In the genomic region with DNA sequence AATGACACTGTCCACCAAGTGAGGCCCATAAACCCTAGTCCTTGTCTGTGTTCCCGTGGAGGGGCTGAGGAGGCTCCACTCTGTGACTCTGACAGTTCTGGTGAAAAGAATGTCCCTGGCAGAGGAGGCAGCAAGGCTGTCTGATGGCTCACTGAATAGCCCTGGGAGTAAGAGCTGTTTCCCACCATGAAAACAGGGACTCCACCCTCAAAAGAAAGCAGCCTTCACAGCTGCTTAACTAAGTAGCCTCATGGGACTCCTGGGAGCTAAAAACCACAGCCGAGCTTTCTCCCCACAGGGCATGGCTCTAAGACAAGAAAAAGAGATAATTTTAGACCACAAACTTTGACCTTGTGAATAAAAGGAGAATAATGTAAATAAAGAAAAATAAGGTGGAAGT, we compare ENCODE assay signal across 10 cellular contexts.
DNase-seq lines count a peak whose midpoint lies in the region; TF ChIP-seq lines count a peak whose summit lies in the region.
"Had no signal": no experiment of that assay in that cellular context is flagged by ENCODE, and none has a peak within 500 bp of the region (broad histone marks: within the 10 kb centered on the region; RNA-seq: fewer than 3 reads in every experiment).

No MANE protein-coding gene starts in this region.

- POLR2A ChIA-PET in SK-N-SH (lab: Yijun Ruan, JAX) = no interaction called here

- no peak overlapping the region for H2AFZ ChIP-seq in SK-N-SH (ENCODE audit: low read depth)

- DNase-seq in GM04504 (ENCODE audit: low read depth) (peak; percentile 90), HAP-1 (ENCODE audit: low spot score in 2 of 2) (peak; percentile 69 to 79), T1000 (lab: John Stamatoyannopoulos, UW) (peak; percentile 23), medulla oblongata (ENCODE audit: extremely low spot score) (peak; percentile 11), SK-N-SH (no peak), sigmoid colon (no peak), NCI-H1694 (lab: John Stamatoyannopoulos, UW) (no peak)
- no peak for DNase-seq in stimulated activated CD4-positive, alpha-beta T cell treated with anti-CD3 and anti-CD28 coated beads, Interleukin-2, amount 100 ng/mL, for 24 hours
- DNase-seq: SW 1271 had no signal

- TF ChIP-seq EP300 in SK-N-SH (IDR thresholded peaks at IDR 0.05; ENCODE audit: borderline replicate concordance in 1 of 2, low read depth in 1 of 2, low read length in 1 of 2) (no peak), sigmoid colon (IDR thresholded peaks at IDR 0.05) (no peak)

- H3K9me2 ChIP-seq in SK-N-SH = no peaks in the 10 kb centered on the region

- H3K27ac ChIP-seq in SK-N-SH (ENCODE audit: low read depth in 2 of 2, low read length in 1 of 2) (no peak overlapping the region), sigmoid colon (no peak overlapping the region)
- H3K27ac ChIP-seq: epithelial cell of prostate had no signal

- H3F3A ChIP-seq in SK-N-SH (replicated peaks; ENCODE audit: insufficient read depth) = peaks cover 5% of the 10 kb centered on the region

- no peaks in the 10 kb centered on the region for H3K36me3 ChIP-seq in HAP-1 (replicated peaks)
- no peaks in the 10 kb centered on the region for H3K36me3 ChIP-seq in SK-N-SH (replicated peaks in 1 of 2; ENCODE audit: control insufficient read depth in 1 of 2, insufficient read depth in 2 of 2, low read length in 1 of 2)
- H3K36me3 ChIP-seq in sigmoid colon = no peaks in the 10 kb centered on the region

- in situ Hi-C loops in HAP-1 (cut with MboI; ENCODE audit: low sequenced_read_pairs) = no loop called here

- TF ChIP-seq CTCF in SK-N-SH (IDR thresholded peaks at IDR 0.05) = no peak
- no peak for TF ChIP-seq CTCF in sigmoid colon (IDR thresholded peaks at IDR 0.05)

- CTCF ChIA-PET in SK-N-SH (lab: Yijun Ruan, JAX) = interaction anchor here (0.6 to 6.3 kb wide), 3 partner anchors 13 to 37 kb away, joined by 3 to 48 read pairs (median 4); no protein-coding TSS in a partner anchor

- H3K4me2 ChIP-seq in SK-N-SH = no peak overlapping the region

- peaks cover 40% of the 10 kb centered on the region for H3K4me1 ChIP-seq in HAP-1
- H3K4me1 ChIP-seq in SK-N-SH (ENCODE audit: control insufficient read depth in 1 of 2, insufficient read depth in 2 of 2, low read depth in 1 of 2, low read length in 1 of 2) = peaks cover 5 to 6% of the 10 kb centered on the region in 2 experiments; a peak in 3 of 4 replicates
- H3K4me1 ChIP-seq in sigmoid colon = no peaks in the 10 kb centered on the region

- no peak overlapping the region for H3K9ac ChIP-seq in SK-N-SH

- no peaks in the 10 kb centered on the region for H4K20me1 ChIP-seq in SK-N-SH (ENCODE audit: insufficient read depth)

- no peak for TF ChIP-seq POLR2A in sigmoid colon (IDR thresholded peaks at IDR 0.05)

- H3K4me3 ChIP-seq in HAP-1 (no peak overlapping the region), SK-N-SH (ENCODE audit: low read depth in 2 of 2, low read length in 1 of 2) (no peak overlapping the region), sigmoid colon (no peak overlapping the region)

- H3K79me2 ChIP-seq in SK-N-SH (ENCODE audit: insufficient read depth) = no peaks in the 10 kb centered on the region

- 50% methylated on average over 1 of the region's 2 CpGs for WGBS in SK-N-SH (ENCODE audit: low lambda C conversion rate)
- WGBS in sigmoid colon, 2 donors = 24 to 36% methylated on average over 2 of the region's 2 CpGs

- H3K27me3 ChIP-seq in HAP-1 (ENCODE audit: low read depth) (no peaks in the 10 kb centered on the region), SK-N-SH (ENCODE audit: insufficient read depth) (no peaks in the 10 kb centered on the region), sigmoid colon (no peaks in the 10 kb centered on the region)

- H3K9me3 ChIP-seq in HAP-1 = no peaks in the 10 kb centered on the region
- no peaks in the 10 kb centered on the region for H3K9me3 ChIP-seq in SK-N-SH
- H3K9me3 ChIP-seq in sigmoid colon = no peaks in the 10 kb centered on the region

- intact Hi-C loops in sigmoid colon (cut with DNase I) = no loop called here

- TF ChIP-seq RAD21 in SK-N-SH (IDR thresholded peaks at IDR 0.05; ENCODE audit: low read length) = no peak

TF ChIP-seq in SK-N-SH, 30 proteins besides CTCF, POLR2A, EP300 and RAD21:
- TF ChIP-seq ELF1 (IDR thresholded peaks at IDR 0.05) = no peak
- TF ChIP-seq NRF1 (IDR thresholded peaks at IDR 0.05; ENCODE audit: low read depth, low read length) = no peak
- TF ChIP-seq FOXM1 (IDR thresholded peaks at IDR 0.05; ENCODE audit: low read depth) = no peak
- TF ChIP-seq EZH2phosphoT487 (IDR thresholded peaks at IDR 0.05; ENCODE audit: borderline replicate concordance, low read depth) = no peak
- no peak for TF ChIP-seq RFX5 (IDR thresholded peaks at IDR 0.05; ENCODE audit: low read length)
- TF ChIP-seq PBX3 (IDR thresholded peaks at IDR 0.05) = no peak
- no peak for TF ChIP-seq YY1 (IDR thresholded peaks at IDR 0.05; ENCODE audit: low read depth)
- no peak for TF ChIP-seq RCOR1 (IDR thresholded peaks at IDR 0.05; ENCODE audit: low read length)
- TF ChIP-seq SMC3 (IDR thresholded peaks at IDR 0.05; ENCODE audit: low read depth, low read length) = no peak
- no peak for TF ChIP-seq NFIC (IDR thresholded peaks at IDR 0.05; ENCODE audit: borderline replicate concordance)
- TF ChIP-seq, protein P1, sequence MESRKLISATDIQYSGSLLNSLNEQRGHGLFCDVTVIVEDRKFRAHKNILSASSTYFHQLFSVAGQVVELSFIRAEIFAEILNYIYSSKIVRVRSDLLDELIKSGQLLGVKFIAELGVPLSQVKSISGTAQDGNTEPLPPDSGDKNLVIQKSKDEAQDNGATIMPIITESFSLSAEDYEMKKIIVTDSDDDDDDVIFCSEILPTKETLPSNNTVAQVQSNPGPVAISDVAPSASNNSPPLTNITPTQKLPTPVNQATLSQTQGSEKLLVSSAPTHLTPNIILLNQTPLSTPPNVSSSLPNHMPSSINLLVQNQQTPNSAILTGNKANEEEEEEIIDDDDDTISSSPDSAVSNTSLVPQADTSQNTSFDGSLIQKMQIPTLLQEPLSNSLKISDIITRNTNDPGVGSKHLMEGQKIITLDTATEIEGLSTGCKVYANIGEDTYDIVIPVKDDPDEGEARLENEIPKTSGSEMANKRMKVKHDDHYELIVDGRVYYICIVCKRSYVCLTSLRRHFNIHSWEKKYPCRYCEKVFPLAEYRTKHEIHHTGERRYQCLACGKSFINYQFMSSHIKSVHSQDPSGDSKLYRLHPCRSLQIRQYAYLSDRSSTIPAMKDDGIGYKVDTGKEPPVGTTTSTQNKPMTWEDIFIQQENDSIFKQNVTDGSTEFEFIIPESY (IDR thresholded peaks at IDR 0.05; ENCODE audit: borderline replicate concordance, low read depth) = no peak
- TF ChIP-seq SIN3A (IDR thresholded peaks at IDR 0.05; ENCODE audit: borderline replicate concordance, low read depth, low read length) = no peak

Comparison
In these comparisons a context has a peak if more than half of its experiments do, and no peak if none do; other contexts are left out.
1. DNase-seq: peak in GM04504 (single experiment), HAP-1 (2 of 2), T1000 (single experiment) and medulla oblongata (single experiment); none in stimulated activated CD4-positive, alpha-beta T cell treated with anti-CD3 and anti-CD28 coated beads, Interleukin-2, amount 100 ng/mL, for 24 hours (0 of 2), SK-N-SH (single experiment), sigmoid colon (single experiment) and NCI-H1694 (single experiment).